In genomic region chr10:76454539-76455137, GRCh38 we compare ENCODE assay signal across 16 cellular contexts.
"Had no signal": no experiment of that assay in that cellular context is flagged by ENCODE, and none has a peak within 500 bp of the region (broad histone marks: within the 10 kb centered on the region; RNA-seq: fewer than 3 reads in every experiment).

No MANE protein-coding gene starts in this region.

- H3K4me3 Mint-ChIP-seq: activated naive CD8-positive, alpha-beta T cell treated with anti-CD3 and anti-CD28 coated beads, Interleukin-2, amount 50 U/mL, for 24 hours; naive B cell; stimulated activated naive B cell treated with anti-CD40 and anti-IgM and Interleukin-4, amounts not matched to agents 10 μg/mL and 1 μg/mL and 100 μg/mL, for 72 hours; type B pancreatic cell had no signal

- H3K4me1 Mint-ChIP-seq: activated naive CD8-positive, alpha-beta T cell treated with anti-CD3 and anti-CD28 coated beads, Interleukin-2, amount 50 U/mL, for 24 hours; naive B cell; stimulated activated naive B cell treated with anti-CD40 and anti-IgM and Interleukin-4, amounts not matched to agents 10 μg/mL and 1 μg/mL and 100 μg/mL, for 72 hours had no signal

- DNase-seq: activated CD4-positive, alpha-beta T cell treated with anti-CD3 and anti-CD28 coated beads, Interleukin-2, amount 50 U/mL, for 1 hour; activated naive CD4-positive, alpha-beta T cell; activated naive CD8-positive, alpha-beta T cell treated with anti-CD3 and anti-CD28 coated beads, Interleukin-2, amount 50 U/mL, for 24 hours; activated T-cell treated with anti-CD3 and anti-CD28 coated beads for 4 hours; aorta; glutamatergic neuron; naive B cell; ovary; stimulated activated CD4-positive, alpha-beta T cell treated with anti-CD3 and anti-CD28 coated beads, Interleukin-15, amount 100 ng/mL, for 24 hours; stimulated activated CD4-positive, alpha-beta T cell treated with anti-CD3 and anti-CD28 coated beads, Interleukin-4, amount 100 ng/mL, for 1 hour; stimulated activated naive B cell treated with anti-CD40 and anti-IgM and Interleukin-4, amounts not matched to agents 10 μg/mL and 1 μg/mL and 100 μg/mL, for 72 hours; SW 1271 had no signal

- H3K36me3 ChIP-seq: cardiac muscle cell, ovary had no signal

- H3K27ac Mint-ChIP-seq: activated naive CD8-positive, alpha-beta T cell treated with anti-CD3 and anti-CD28 coated beads, Interleukin-2, amount 50 U/mL, for 24 hours; naive B cell; stimulated activated naive B cell treated with anti-CD40 and anti-IgM and Interleukin-4, amounts not matched to agents 10 μg/mL and 1 μg/mL and 100 μg/mL, for 72 hours; type B pancreatic cell had no signal

- H3K9me3 Mint-ChIP-seq: activated naive CD8-positive, alpha-beta T cell treated with anti-CD3 and anti-CD28 coated beads, Interleukin-2, amount 50 U/mL, for 24 hours had no signal

- H3K27me3 ChIP-seq: cardiac muscle cell, ovary had no signal

- H3K36me3 Mint-ChIP-seq: naive B cell; stimulated activated naive B cell treated with anti-CD40 and anti-IgM and Interleukin-4, amounts not matched to agents 10 μg/mL and 1 μg/mL and 100 μg/mL, for 72 hours; type B pancreatic cell had no signal

- ATAC-seq: activated CD4-positive, CD25-positive, alpha-beta regulatory T cell treated with anti-CD3 and anti-CD28 coated beads, Interleukin-2, amount 50 U/mL, for 24 hours; activated naive CD8-positive, alpha-beta T cell treated with anti-CD3 and anti-CD28 coated beads, Interleukin-2, amount 50 U/mL, for 24 hours; stimulated activated naive B cell treated with anti-CD40 and anti-IgM and Interleukin-4, amounts not matched to agents 10 μg/mL and 1 μg/mL and 100 μg/mL, for 72 hours had no signal

- H3K4me3 ChIP-seq: cardiac muscle cell, ovary, skin epidermis had no signal

- H3K27me3 Mint-ChIP-seq: activated naive CD8-positive, alpha-beta T cell treated with anti-CD3 and anti-CD28 coated beads, Interleukin-2, amount 50 U/mL, for 24 hours; naive B cell; stimulated activated naive B cell treated with anti-CD40 and anti-IgM and Interleukin-4, amounts not matched to agents 10 μg/mL and 1 μg/mL and 100 μg/mL, for 72 hours had no signal

- H3K27ac ChIP-seq: cardiac muscle cell, ovary had no signal

- H3K9me3 ChIP-seq: ovary had no signal
